1 cellular context compared by ENCODE assay signal in the genomic region with DNA sequence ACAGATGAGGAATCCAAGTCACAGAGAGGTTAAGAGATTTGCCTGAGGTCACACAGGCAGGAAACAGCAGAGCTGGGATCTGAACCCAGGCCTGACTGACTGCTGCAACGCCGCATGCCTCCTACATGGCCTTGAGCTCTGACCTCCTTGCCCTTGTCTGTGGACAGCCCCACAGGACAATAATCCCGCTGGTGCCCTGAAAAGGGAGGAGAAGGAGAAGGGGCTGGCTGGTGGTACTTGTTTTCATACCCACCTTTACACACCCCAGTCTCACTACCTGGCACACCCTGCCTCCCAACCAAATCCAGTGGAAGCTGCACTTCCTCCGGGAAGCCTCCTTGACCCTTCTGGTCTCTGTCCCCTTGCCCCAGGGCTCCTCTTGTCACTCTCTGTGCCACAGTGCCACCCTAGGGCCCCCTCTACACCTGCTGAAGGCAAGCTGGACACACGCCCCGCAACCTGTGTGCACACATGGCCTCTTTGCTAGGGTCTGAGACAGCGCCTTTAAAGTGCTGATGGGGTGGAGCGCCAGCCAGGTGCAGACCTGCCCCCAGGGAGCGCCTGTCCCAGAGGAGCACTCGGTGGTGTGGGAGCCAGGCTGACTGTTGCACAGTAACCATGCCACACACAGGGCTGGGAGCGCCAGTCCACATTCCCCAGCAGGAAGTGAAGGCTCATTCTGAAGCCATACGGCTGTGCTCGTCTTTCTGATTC.
A peak's percentile ranks its signal among the peaks of the same experiment; 100 is the strongest.
TF ChIP-seq lines count a peak whose summit lies in the region.

No MANE protein-coding gene starts in this region.

TF ChIP-seq in GM12878, 131 proteins besides CTCF, POLR2A, EP300 and RAD21:
- TF ChIP-seq MEF2B (IDR thresholded peaks at IDR 0.05; ENCODE audit: partially characterized antibody, poor library complexity, severe bottlenecking): peak; percentile 73
- no peak for TF ChIP-seq DPF2 (IDR thresholded peaks at IDR 0.05)
